17 cellular contexts compared by ENCODE assay signal in the genomic region with DNA sequence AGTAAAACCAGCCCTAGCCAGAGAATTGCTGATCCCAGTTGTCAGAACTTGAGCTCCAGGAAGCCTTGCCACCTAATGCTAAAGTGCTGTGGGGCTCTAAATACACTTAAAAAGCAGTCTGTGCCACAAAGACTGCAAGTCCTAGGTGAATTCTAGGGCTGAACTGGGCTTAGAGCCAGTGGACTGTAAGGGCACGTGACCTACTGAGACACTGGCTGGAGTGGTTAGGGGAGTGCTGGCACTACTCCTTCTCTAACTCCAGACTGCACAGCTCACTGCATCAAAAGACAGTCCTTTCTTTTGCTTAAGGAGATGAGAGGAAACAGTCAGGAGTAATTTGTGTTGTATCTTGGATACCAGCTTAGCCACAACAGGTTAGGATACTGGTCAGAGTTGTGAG.
DNase-seq lines count a peak whose midpoint lies in the region; ATAC-seq and TF ChIP-seq lines count a peak whose summit lies in the region.
"Had no signal": no experiment of that assay in that cellular context is flagged by ENCODE, and none has a peak within 500 bp of the region (broad histone marks: within the 10 kb centered on the region; RNA-seq: fewer than 3 reads in every experiment).

No MANE protein-coding gene starts in this region.

- no peak for TF ChIP-seq CTCF in SK-N-SH (IDR thresholded peaks at IDR 0.05)
- TF ChIP-seq CTCF in thyroid gland (IDR thresholded peaks at IDR 0.05): no peak
- no peak for TF ChIP-seq CTCF in WTC11 (IDR thresholded peaks at IDR 0.05)

- H3K9ac ChIP-seq in SK-N-SH: no peak overlapping the region

- H3K4me3 Mint-ChIP-seq in WTC11: no peak overlapping the region
- H3K4me3 Mint-ChIP-seq: CD4-positive, alpha-beta T cell had no signal

- no peaks in the 10 kb centered on the region for H3K9me3 Mint-ChIP-seq in WTC11
- H3K9me3 Mint-ChIP-seq: CD4-positive, alpha-beta T cell had no signal

- H3K4me1 ChIP-seq in SK-N-SH (ENCODE audit: control insufficient read depth in 1 of 2, insufficient read depth in 2 of 2, low read depth in 1 of 2, low read length in 1 of 2) (peaks cover 0 to 1% of the 10 kb centered on the region in 2 experiments; a peak in 1 of 4 replicates), thyroid gland (no peaks in the 10 kb centered on the region)
- H3K4me1 ChIP-seq: Caco-2, Peyer's patch had no signal

- POLR2A ChIA-PET in SK-N-SH (lab: Yijun Ruan, JAX) (no interaction called here), WTC11 (lab: Charles Lee) (no interaction called here)

- CTCF ChIA-PET in SK-N-SH (lab: Yijun Ruan, JAX): no interaction called here
- CTCF ChIA-PET in WTC11 (lab: Charles Lee): no interaction called here

- H3K79me2 ChIP-seq in SK-N-SH (ENCODE audit: insufficient read depth): no peaks in the 10 kb centered on the region

- H3K4me3 ChIP-seq in SK-N-SH (ENCODE audit: low read depth in 2 of 2, low read length in 1 of 2) (no peak overlapping the region), thyroid gland (replicated peaks in 1 of 3) (no peak overlapping the region)
- H3K4me3 ChIP-seq: Peyer's patch had no signal

- H3K36me3 Mint-ChIP-seq in WTC11: no peaks in the 10 kb centered on the region

- no peak for TF ChIP-seq RAD21 in SK-N-SH (IDR thresholded peaks at IDR 0.05; ENCODE audit: low read length)

- peaks cover 3% of the 10 kb centered on the region; the same call in 1 of the 2 replicates for H3K4me1 Mint-ChIP-seq in WTC11

- no peaks in the 10 kb centered on the region for H3K27me3 ChIP-seq in SK-N-SH (ENCODE audit: insufficient read depth)
- H3K27me3 ChIP-seq in thyroid gland: no peaks in the 10 kb centered on the region
- H3K27me3 ChIP-seq: Peyer's patch had no signal

- intact Hi-C loops in left ventricle myocardium superior (cut with micrococcal nuclease) (no loop called here), thyroid gland (cut with DNase I) (no loop called here)

- ATAC-seq in SK-N-SH treated with all-trans-retinoic acid at 6 μM for 48 hours (no peak), left ventricle myocardium superior (peak; percentile 73), WTC11 (no peak)
- ATAC-seq: HepG2 had no signal

- H3K27ac Mint-ChIP-seq in WTC11: no peak overlapping the region
- H3K27ac Mint-ChIP-seq: CD4-positive, alpha-beta T cell had no signal

- H3K27ac ChIP-seq in SK-N-SH (ENCODE audit: low read depth in 2 of 2, low read length in 1 of 2) (no peak overlapping the region), thyroid gland (no peak overlapping the region)
- H3K27ac ChIP-seq: Peyer's patch had no signal

- TF ChIP-seq EP300 in SK-N-SH (IDR thresholded peaks at IDR 0.05; ENCODE audit: borderline replicate concordance in 1 of 2, low read depth in 1 of 2, low read length in 1 of 2): no peak

- no peaks in the 10 kb centered on the region for H3K9me3 ChIP-seq in SK-N-SH
- no peaks in the 10 kb centered on the region for H3K9me3 ChIP-seq in thyroid gland
- H3K9me3 ChIP-seq: Caco-2, Peyer's patch had no signal

- H3F3A ChIP-seq in SK-N-SH (replicated peaks; ENCODE audit: insufficient read depth): no peaks in the 10 kb centered on the region

- TF ChIP-seq POLR2A in thyroid gland (IDR thresholded peaks at IDR 0.05): no peak

- 0% methylated on average over 1 of the region's 1 CpG for WGBS in SK-N-SH (ENCODE audit: low lambda C conversion rate)
- 0% methylated on average over 1 of the region's 1 CpG for WGBS in thyroid gland, 2 donors

- H3K36me3 ChIP-seq in SK-N-SH (replicated peaks in 1 of 2; ENCODE audit: control insufficient read depth in 1 of 2, insufficient read depth in 2 of 2, low read length in 1 of 2): no peaks in the 10 kb centered on the region
- H3K36me3 ChIP-seq in thyroid gland: no peaks in the 10 kb centered on the region
- H3K36me3 ChIP-seq: Peyer's patch had no signal

- no peaks in the 10 kb centered on the region for H3K9me2 ChIP-seq in SK-N-SH

- no peak overlapping the region for H3K4me2 ChIP-seq in SK-N-SH

- DNase-seq in SK-N-SH (peak; percentile 1), NCI-H1105 (lab: John Stamatoyannopoulos, UW) (peak; percentile 1), left ventricle myocardium superior (no peak), thyroid gland (peak; percentile 82), DMS114 treated with DMSO at 0.1 percent for 48 hours (lab: John Stamatoyannopoulos, UW; ENCODE audit: unreplicated experiment) (no peak), WTC11 (ENCODE audit: low spot score) (no peak)
- DNase-seq: Caco-2; CD4-positive, alpha-beta T cell; DMS79 treated with DMSO at 0.1 percent for 48 hours; KG1; NCI-H187; NCI-H345; NCI-H524 treated with DMSO at 0.1 percent for 48 hours; Peyer's patch; SHP77 treated with DMSO at 0.1 percent for 48 hours had no signal

- H2AFZ ChIP-seq in SK-N-SH (ENCODE audit: low read depth): no peak overlapping the region

- H4K20me1 ChIP-seq in SK-N-SH (ENCODE audit: insufficient read depth): no peaks in the 10 kb centered on the region

- no peaks in the 10 kb centered on the region for H3K27me3 Mint-ChIP-seq in WTC11 (ENCODE audit: low read depth)
- H3K27me3 Mint-ChIP-seq: CD4-positive, alpha-beta T cell had no signal

TF ChIP-seq in SK-N-SH, 30 proteins besides CTCF, POLR2A, EP300 and RAD21 (continues in another document):
- TF ChIP-seq ELF1 (IDR thresholded peaks at IDR 0.05): no peak
- no peak for TF ChIP-seq SIN3A (IDR thresholded peaks at IDR 0.05; ENCODE audit: borderline replicate concordance, low read depth, low read length)
- TF ChIP-seq NRF1 (IDR thresholded peaks at IDR 0.05; ENCODE audit: low read depth, low read length): no peak
- TF ChIP-seq, protein P1, sequence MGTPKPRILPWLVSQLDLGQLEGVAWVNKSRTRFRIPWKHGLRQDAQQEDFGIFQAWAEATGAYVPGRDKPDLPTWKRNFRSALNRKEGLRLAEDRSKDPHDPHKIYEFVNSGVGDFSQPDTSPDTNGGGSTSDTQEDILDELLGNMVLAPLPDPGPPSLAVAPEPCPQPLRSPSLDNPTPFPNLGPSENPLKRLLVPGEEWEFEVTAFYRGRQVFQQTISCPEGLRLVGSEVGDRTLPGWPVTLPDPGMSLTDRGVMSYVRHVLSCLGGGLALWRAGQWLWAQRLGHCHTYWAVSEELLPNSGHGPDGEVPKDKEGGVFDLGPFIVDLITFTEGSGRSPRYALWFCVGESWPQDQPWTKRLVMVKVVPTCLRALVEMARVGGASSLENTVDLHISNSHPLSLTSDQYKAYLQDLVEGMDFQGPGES (IDR thresholded peaks at IDR 0.05; ENCODE audit: low read depth, low read length): no peak
- TF ChIP-seq, protein P2, sequence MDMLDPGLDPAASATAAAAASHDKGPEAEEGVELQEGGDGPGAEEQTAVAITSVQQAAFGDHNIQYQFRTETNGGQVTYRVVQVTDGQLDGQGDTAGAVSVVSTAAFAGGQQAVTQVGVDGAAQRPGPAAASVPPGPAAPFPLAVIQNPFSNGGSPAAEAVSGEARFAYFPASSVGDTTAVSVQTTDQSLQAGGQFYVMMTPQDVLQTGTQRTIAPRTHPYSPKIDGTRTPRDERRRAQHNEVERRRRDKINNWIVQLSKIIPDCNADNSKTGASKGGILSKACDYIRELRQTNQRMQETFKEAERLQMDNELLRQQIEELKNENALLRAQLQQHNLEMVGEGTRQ (IDR thresholded peaks at IDR 0.05; ENCODE audit: borderline replicate concordance, low read depth, low read length): no peak

TF ChIP-seq in SK-N-SH treated with all-trans-retinoic acid at 6 μM for 48 hours, 23 proteins besides CTCF, POLR2A, EP300 and RAD21 (continues in another document):
- TF ChIP-seq TOX (CRISPR knock-in tag; IDR thresholded peaks at IDR 0.05; ENCODE audit: borderline replicate concordance): no peak
- no peak for TF ChIP-seq ZNF70 (CRISPR knock-in tag; IDR thresholded peaks at IDR 0.05)
- no peak for TF ChIP-seq SNAI2 (CRISPR knock-in tag; IDR thresholded peaks at IDR 0.05)
- no peak for TF ChIP-seq ISL1 (CRISPR knock-in tag; IDR thresholded peaks at IDR 0.05)
- TF ChIP-seq OSR1 (CRISPR knock-in tag; IDR thresholded peaks at IDR 0.05): no peak

TF ChIP-seq in WTC11, 78 proteins besides CTCF, POLR2A, EP300 and RAD21:
- TF ChIP-seq, protein P3, sequence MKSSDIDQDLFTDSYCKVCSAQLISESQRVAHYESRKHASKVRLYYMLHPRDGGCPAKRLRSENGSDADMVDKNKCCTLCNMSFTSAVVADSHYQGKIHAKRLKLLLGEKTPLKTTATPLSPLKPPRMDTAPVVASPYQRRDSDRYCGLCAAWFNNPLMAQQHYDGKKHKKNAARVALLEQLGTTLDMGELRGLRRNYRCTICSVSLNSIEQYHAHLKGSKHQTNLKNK (CRISPR knock-in tag; IDR thresholded peaks at IDR 0.05): no peak
- TF ChIP-seq OVOL2 (CRISPR knock-in tag; IDR thresholded peaks at IDR 0.05; ENCODE audit: borderline replicate concordance) (no peak), ZBTB21 (CRISPR knock-in tag; IDR thresholded peaks at IDR 0.05; ENCODE audit: borderline replicate concordance) (no peak), ZNF263 (CRISPR knock-in tag; IDR thresholded peaks at IDR 0.05; ENCODE audit: low read depth) (no peak), ETV6 (CRISPR knock-in tag; IDR thresholded peaks at IDR 0.05) (no peak), NR2C2 (CRISPR knock-in tag; IDR thresholded peaks at IDR 0.05) (no peak)

Comparison
In these comparisons a context has a peak if more than half of its experiments do, and no peak if none do; other contexts are left out.
1. DNase-seq: peak in SK-N-SH (single experiment), NCI-H1105 (single experiment) and thyroid gland (2 of 2); none in left ventricle myocardium superior (single experiment), DMS114 treated with DMSO at 0.1 percent for 48 hours (single experiment) and WTC11 (single experiment).